In genomic region chrY:20925350-20926091, GRCh38 we compare ENCODE assay signal across 7 cellular contexts.
DNase-seq lines count a peak whose midpoint lies in the region; ATAC-seq lines count a peak whose summit lies in the region.
"Not testable (repeated sequence)": the region's sequence is repeated elsewhere in the genome, so short reads cannot be mapped to it uniquely, and the experiment has no call there.

No MANE protein-coding gene starts in this region.

- not testable (repeated sequence) for ATAC-seq in T-helper 17 cell; activated T-cell treated with anti-CD3 and anti-CD28 coated beads, Interleukin-2, amount 50 U/mL, for 4 hours

- not testable (repeated sequence) for H3K27ac Mint-ChIP-seq in T-helper 17 cell; activated naive CD4-positive, alpha-beta T cell treated with anti-CD3 and anti-CD28 coated beads, Interleukin-2, amount 50 U/mL, for 24 hours
- H3K27ac Mint-ChIP-seq in activated CD4-positive, alpha-beta T cell treated with anti-CD3 and anti-CD28 coated beads, Interleukin-2, amount 10 ng/mL, durations not matched to agents 24 days and 14 days = peak overlapping the region; percentile 34

- not testable (repeated sequence) for H3K36me3 Mint-ChIP-seq in T-helper 17 cell (ENCODE audit: low read depth); activated T-cell treated with anti-CD3 and anti-CD28 coated beads, Interleukin-2, amount 50 U/mL, for 4 hours (ENCODE audit: insufficient read depth); activated naive CD4-positive, alpha-beta T cell treated with anti-CD3 and anti-CD28 coated beads, Interleukin-2, amount 50 U/mL, for 24 hours
- H3K36me3 Mint-ChIP-seq in activated CD4-positive, alpha-beta T cell treated with anti-CD3 and anti-CD28 coated beads, Interleukin-2, amount 10 ng/mL, durations not matched to agents 24 days and 14 days (ENCODE audit: low read depth) = peaks cover 28% of the 10 kb centered on the region

- peaks cover 18% of the 10 kb centered on the region for H3K9me3 Mint-ChIP-seq in activated CD4-positive, alpha-beta T cell treated with anti-CD3 and anti-CD28 coated beads, Interleukin-2, amount 10 ng/mL, durations not matched to agents 24 days and 14 days
- peaks cover 20% of the 10 kb centered on the region for H3K9me3 Mint-ChIP-seq in activated T-cell treated with anti-CD3 and anti-CD28 coated beads, Interleukin-2, amount 50 U/mL, for 4 hours
- not testable (repeated sequence) for H3K9me3 Mint-ChIP-seq in activated naive CD4-positive, alpha-beta T cell treated with anti-CD3 and anti-CD28 coated beads, Interleukin-2, amount 50 U/mL, for 24 hours

- H3K9me3 ChIP-seq in T-helper 17 cell (ENCODE audit: control insufficient read depth, low read length, poor library complexity, severe bottlenecking); iPS-20b (ENCODE audit: insufficient read depth, low read depth, low read length): not testable (repeated sequence)

- not testable (repeated sequence) for H3K36me3 ChIP-seq in iPS-20b (ENCODE audit: insufficient read depth, low read depth, low read length)

- peak; percentile 42 for DNase-seq in KBM-7
- DNase-seq in T-helper 17 cell = peak in 2 of 3 donors; percentile 5 to 10
- peak; percentile 85 for DNase-seq in activated CD4-positive, alpha-beta T cell treated with anti-CD3 and anti-CD28 coated beads, Interleukin-2, amount 10 ng/mL, durations not matched to agents 24 days and 14 days
- not testable (repeated sequence) for DNase-seq in activated T-cell treated with anti-CD3 and anti-CD28 coated beads, Interleukin-2, amount 50 U/mL, for 4 hours
- DNase-seq in stimulated activated CD8-positive, alpha-beta memory T cell treated with anti-CD3 and anti-CD28 coated beads, Interleukin-12 subunit alpha, Interleukin-12 subunit beta, amount 100 ng/mL, for 1 hour (ENCODE audit: low read depth) = peak; percentile 1

- H3K4me3 ChIP-seq in iPS-20b (ENCODE audit: low read length) = peak overlapping the region; percentile 42; the same call in 1 of the 2 replicates

- not testable (repeated sequence) for H3K27me3 Mint-ChIP-seq in T-helper 17 cell; activated CD4-positive, alpha-beta T cell treated with anti-CD3 and anti-CD28 coated beads, Interleukin-2, amount 10 ng/mL, durations not matched to agents 24 days and 14 days; activated T-cell treated with anti-CD3 and anti-CD28 coated beads, Interleukin-2, amount 50 U/mL, for 4 hours (ENCODE audit: low read depth); activated naive CD4-positive, alpha-beta T cell treated with anti-CD3 and anti-CD28 coated beads, Interleukin-2, amount 50 U/mL, for 24 hours

- H3K9ac ChIP-seq in iPS-20b (ENCODE audit: low read depth, low read length) = not testable (repeated sequence)

- in situ Hi-C loops in KBM-7 (cut with MboI; ENCODE audit: low pct_unique_long_range_greater_than_20kb, low sequenced_read_pairs) = not testable (repeated sequence)

- H3K4me1 ChIP-seq in iPS-20b (ENCODE audit: insufficient read depth, low read length) = not testable (repeated sequence)

- not testable (repeated sequence) for H3K4me1 Mint-ChIP-seq in T-helper 17 cell; activated CD4-positive, alpha-beta T cell treated with anti-CD3 and anti-CD28 coated beads, Interleukin-2, amount 10 ng/mL, durations not matched to agents 24 days and 14 days
- H3K4me1 Mint-ChIP-seq in activated T-cell treated with anti-CD3 and anti-CD28 coated beads, Interleukin-2, amount 50 U/mL, for 4 hours (ENCODE audit: low read depth) = peaks cover 22% of the 10 kb centered on the region
- H3K4me1 Mint-ChIP-seq in activated naive CD4-positive, alpha-beta T cell treated with anti-CD3 and anti-CD28 coated beads, Interleukin-2, amount 50 U/mL, for 24 hours = peaks cover 23% of the 10 kb centered on the region

- H3K27me3 ChIP-seq in iPS-20b (ENCODE audit: insufficient read depth, low read length) = not testable (repeated sequence)

- not testable (repeated sequence) for H3K27ac ChIP-seq in iPS-20b (ENCODE audit: low read length)

- H3K4me3 Mint-ChIP-seq in T-helper 17 cell = peak overlapping the region; percentile 59
- H3K4me3 Mint-ChIP-seq in activated CD4-positive, alpha-beta T cell treated with anti-CD3 and anti-CD28 coated beads, Interleukin-2, amount 10 ng/mL, durations not matched to agents 24 days and 14 days = peak overlapping the region; percentile 62
- peak overlapping the region; percentile 33 for H3K4me3 Mint-ChIP-seq in activated T-cell treated with anti-CD3 and anti-CD28 coated beads, Interleukin-2, amount 50 U/mL, for 4 hours
- peak overlapping the region; percentile 6 for H3K4me3 Mint-ChIP-seq in activated naive CD4-positive, alpha-beta T cell treated with anti-CD3 and anti-CD28 coated beads, Interleukin-2, amount 50 U/mL, for 24 hours

- intact Hi-C loops in activated CD4-positive, alpha-beta T cell treated with anti-CD3 and anti-CD28 coated beads, Interleukin-2, amount 10 ng/mL, durations not matched to agents 24 days and 14 days (cut with micrococcal nuclease) = not testable (repeated sequence)

Comparison
In these comparisons a context has a peak if more than half of its experiments do, and no peak if none do; other contexts are left out.
1. H3K4me3 Mint-ChIP-seq: peak in every context shown above with its lines; median percentile 62 in activated CD4-positive, alpha-beta T cell treated with anti-CD3 and anti-CD28 coated beads, Interleukin-2, amount 10 ng/mL, durations not matched to agents 24 days and 14 days; 59 in T-helper 17 cell; 33 in activated T-cell treated with anti-CD3 and anti-CD28 coated beads, Interleukin-2, amount 50 U/mL, for 4 hours; 6 in activated naive CD4-positive, alpha-beta T cell treated with anti-CD3 and anti-CD28 coated beads, Interleukin-2, amount 50 U/mL, for 24 hours.